ENCODE assay signal across 32 cellular contexts in genomic region chr5:73100109-73100508, GRCh38. TPM values are rescaled to one million over a fixed set of nuclear protein-coding genes. Genes with fewer than 3 reads are reported as not detected.
"Had no signal": no experiment of that assay in that cellular context is flagged by ENCODE, and none has a peak within 500 bp of the region (broad histone marks: within the 10 kb centered on the region; RNA-seq: fewer than 3 reads in every experiment).

No MANE protein-coding gene starts in this region.

- FAIRE-seq: small intestine, urothelium cell line had no signal

- H3K4me1 Mint-ChIP-seq: nephron progenitor cell, neural crest cell had no signal

- H3K4me3 Mint-ChIP-seq: naive thymus-derived CD8-positive, alpha-beta T cell; natural killer cell treated with Interleukin-12 subunit alpha and Interleukin-12 subunit beta and Interleukin-15 and Interleukin-18, amount 100 ng/mL, for 72 hours; nephron progenitor cell; neural crest cell; stimulated activated effector memory CD8-positive, alpha-beta T cell treated with anti-CD3 and anti-CD28 coated beads, Interleukin-12 subunit alpha, Interleukin-12 subunit beta, amount 100 ng/mL, for 72 hours; stimulated activated naive CD8-positive, alpha-beta T cell treated with anti-CD3 and anti-CD28 coated beads, Interleukin-15, Interleukin-2, amounts not matched to agents 100 ng/mL and 50 ng/mL, for 24 hours had no signal

- H3K27me3 ChIP-seq: ovary, right lobe of liver, sigmoid colon, stomach, thyroid gland, tibial nerve, upper lobe of left lung, vagina had no signal

- H3K9me3 ChIP-seq: neutrophil, thyroid gland, upper lobe of left lung, vagina had no signal

- ATAC-seq: naive thymus-derived CD8-positive, alpha-beta T cell; natural killer cell treated with Interleukin-12 subunit alpha and Interleukin-12 subunit beta and Interleukin-15 and Interleukin-18, amount 100 ng/mL, for 72 hours; psoas muscle; right cardiac atrium; right lobe of liver; stimulated activated effector memory CD8-positive, alpha-beta T cell treated with anti-CD3 and anti-CD28 coated beads, Interleukin-12 subunit alpha, Interleukin-12 subunit beta, amount 100 ng/mL, for 72 hours had no signal

- H3K4me1 ChIP-seq: parathyroid adenoma, psoas muscle, right lobe of liver, sigmoid colon, stomach, thyroid gland, tibial nerve, upper lobe of left lung, vagina had no signal

- H3K36me3 Mint-ChIP-seq: natural killer cell treated with Interleukin-12 subunit alpha and Interleukin-12 subunit beta and Interleukin-15 and Interleukin-18, amount 100 ng/mL, for 72 hours; stimulated activated effector memory CD8-positive, alpha-beta T cell treated with anti-CD3 and anti-CD28 coated beads, Interleukin-12 subunit alpha, Interleukin-12 subunit beta, amount 100 ng/mL, for 72 hours had no signal

- H3K27ac Mint-ChIP-seq: naive thymus-derived CD8-positive, alpha-beta T cell; nephron progenitor cell; progenitor cell of endocrine pancreas; stimulated activated effector memory CD8-positive, alpha-beta T cell treated with anti-CD3 and anti-CD28 coated beads, Interleukin-12 subunit alpha, Interleukin-12 subunit beta, amount 100 ng/mL, for 72 hours; stimulated activated naive CD8-positive, alpha-beta T cell treated with anti-CD3 and anti-CD28 coated beads, Interleukin-15, Interleukin-2, amounts not matched to agents 100 ng/mL and 50 ng/mL, for 24 hours had no signal

- H3K27ac ChIP-seq: neutrophil, ovary, parathyroid adenoma, psoas muscle, right lobe of liver, sigmoid colon, stomach, thoracic aorta, thyroid gland, tibial nerve, upper lobe of left lung, vagina had no signal

- H3K36me3 ChIP-seq: neutrophil, ovary, right lobe of liver, sigmoid colon, stomach, thoracic aorta, thyroid gland, upper lobe of left lung, vagina had no signal

- H3K27me3 Mint-ChIP-seq: progenitor cell of endocrine pancreas had no signal

- H3K9me3 Mint-ChIP-seq: natural killer cell treated with Interleukin-12 subunit alpha and Interleukin-12 subunit beta and Interleukin-15 and Interleukin-18, amount 100 ng/mL, for 72 hours; stimulated activated effector memory CD8-positive, alpha-beta T cell treated with anti-CD3 and anti-CD28 coated beads, Interleukin-12 subunit alpha, Interleukin-12 subunit beta, amount 100 ng/mL, for 72 hours; stimulated activated naive CD8-positive, alpha-beta T cell treated with anti-CD3 and anti-CD28 coated beads, Interleukin-15, Interleukin-2, amounts not matched to agents 100 ng/mL and 50 ng/mL, for 24 hours had no signal

- H2AFZ ChIP-seq: parathyroid adenoma had no signal

- H3K9ac ChIP-seq: parathyroid adenoma had no signal

- H3K4me3 ChIP-seq: ovary, psoas muscle, right lobe of liver, sigmoid colon, stomach, thoracic aorta, thyroid gland, tibial nerve, upper lobe of left lung, vagina had no signal

- DNase-seq: naive thymus-derived CD8-positive, alpha-beta T cell; nephron progenitor cell; occipital lobe; ovary; posterior cingulate gyrus; psoas muscle; right lobe of liver; sigmoid colon; small intestine; stimulated activated CD4-positive, alpha-beta T cell treated with anti-CD3 and anti-CD28 coated beads, Interleukin-15, amount 100 ng/mL, for 24 hours; stimulated activated CD4-positive, alpha-beta T cell treated with anti-CD3 and anti-CD28 coated beads, Interleukin-2, amount 100 ng/mL, for 24 hours; stimulated activated CD4-positive, alpha-beta T cell treated with anti-CD3 and anti-CD28 coated beads, Interleukin-2, amount 100 ng/mL, for 48 hours; stimulated activated CD4-positive, alpha-beta T cell treated with anti-CD3 and anti-CD28 coated beads, Interleukin-4, amount 100 ng/mL, for 24 hours; stimulated activated naive CD4-positive, alpha-beta T cell treated with Interleukin-2 at 50 U/mL for 16 hours; stomach; thyroid gland; trophoblast cell had no signal

- H3K79me2 ChIP-seq: parathyroid adenoma had no signal

RNA-seq across cellular contexts. Expression of gene TMEM171, which starts 20.3 kb away (rescaled TPM):
- total RNA-seq: naive thymus-derived CD8-positive, alpha-beta T cell; neural crest cell; ovary; right cardiac atrium; sigmoid colon; skeletal muscle tissue; subcutaneous adipose tissue; thoracic aorta; vagina had no signal
- polyA plus RNA-seq: right cardiac atrium had no signal
